25 cellular contexts compared by ENCODE assay signal in genomic region chr1:97088386-97088785, GRCh38.
"Had no signal": no experiment of that assay in that cellular context is flagged by ENCODE, and none has a peak within 500 bp of the region (broad histone marks: within the 10 kb centered on the region; RNA-seq: fewer than 3 reads in every experiment).

No MANE protein-coding gene starts in this region.

- H3K36me3 ChIP-seq: adrenal gland, breast epithelium, SJSA1 had no signal

- H3K9me3 ChIP-seq: adrenal gland, breast epithelium, SJSA1 had no signal

- H3K4me3 Mint-ChIP-seq: activated CD8-positive, alpha-beta T cell treated with anti-CD3 and anti-CD28 coated beads, Interleukin-2, amount 10 ng/mL, durations not matched to agents 7 days and 5 days; activated naive CD8-positive, alpha-beta T cell treated with anti-CD3 and anti-CD28 coated beads, Interleukin-2, amount 10 ng/mL, durations not matched to agents 7 days and 5 days; T-helper 2 cell treated with Interferon-gamma antibody and Interleukin-4, amounts not matched to agents 5 μg/mL and 100 μg/mL, for 36 hours had no signal

- ATAC-seq: activated CD4-positive, CD25-positive, alpha-beta regulatory T cell treated with anti-CD3 and anti-CD28 coated beads, Interleukin-2, amount 50 U/mL, for 24 hours; activated CD8-positive, alpha-beta T cell treated with anti-CD3 and anti-CD28 coated beads, Interleukin-2, amount 10 ng/mL, durations not matched to agents 7 days and 5 days; SK-N-SH treated with all-trans-retinoic acid at 6 μM for 48 hours had no signal

- H3K4me1 Mint-ChIP-seq: activated naive CD8-positive, alpha-beta T cell treated with anti-CD3 and anti-CD28 coated beads, Interleukin-2, amount 10 ng/mL, durations not matched to agents 7 days and 5 days had no signal

- H3K9me3 Mint-ChIP-seq: T-helper 2 cell treated with Interferon-gamma antibody and Interleukin-4, amounts not matched to agents 5 μg/mL and 100 μg/mL, for 36 hours had no signal

- H3K27ac Mint-ChIP-seq: activated CD8-positive, alpha-beta T cell treated with anti-CD3 and anti-CD28 coated beads, Interleukin-2, amount 10 ng/mL, durations not matched to agents 7 days and 5 days; activated naive CD8-positive, alpha-beta T cell treated with anti-CD3 and anti-CD28 coated beads, Interleukin-2, amount 10 ng/mL, durations not matched to agents 7 days and 5 days; T-helper 2 cell treated with Interferon-gamma antibody and Interleukin-4, amounts not matched to agents 5 μg/mL and 100 μg/mL, for 36 hours had no signal

- FAIRE-seq: RCC 7860 had no signal

- H3K27me3 Mint-ChIP-seq: activated naive CD8-positive, alpha-beta T cell treated with anti-CD3 and anti-CD28 coated beads, Interleukin-2, amount 10 ng/mL, durations not matched to agents 7 days and 5 days had no signal

- H3K27me3 ChIP-seq: adrenal gland, breast epithelium, SJSA1 had no signal

- H3K4me3 ChIP-seq: adrenal gland, breast epithelium, SJSA1 had no signal

- DNase-seq: activated CD4-positive, alpha-beta T cell treated with anti-CD3 and anti-CD28 coated beads for 4 hours; activated CD8-positive, alpha-beta memory T cell treated with anti-CD3 and anti-CD28 coated beads, Interleukin-2, amount 50 U/mL, for 48 hours; activated CD8-positive, alpha-beta T cell treated with anti-CD3 and anti-CD28 coated beads, Interleukin-2, amount 10 ng/mL, durations not matched to agents 7 days and 5 days; activated naive CD4-positive, alpha-beta T cell treated with anti-CD3 and anti-CD28 coated beads, Interleukin-2, amount 50 U/mL, for 16 hours; activated naive CD8-positive, alpha-beta T cell treated with anti-CD3 and anti-CD28 coated beads, Interleukin-2, amount 10 ng/mL, durations not matched to agents 7 days and 5 days; activated T-cell treated with anti-CD3 and anti-CD28 coated beads, Interleukin-2, amount 50 U/mL, for 1 hour; adrenal gland; anterior cingulate cortex; caudate nucleus; NCI-H1048; NCI-H1417; NCI-H1930; NCI-H345; NCI-H510A; NCI-H526 treated with DMSO at 0.1 percent for 48 hours; NCI-H82; NK-92 treated with Interleukin-12 subunit alpha and Interleukin-12 subunit beta, amount 100 ng/mL, for 24 hours; SHP77; SW 1271 had no signal

- H3K27ac ChIP-seq: adrenal gland, breast epithelium, SJSA1 had no signal

- H3K36me3 Mint-ChIP-seq: activated naive CD8-positive, alpha-beta T cell treated with anti-CD3 and anti-CD28 coated beads, Interleukin-2, amount 10 ng/mL, durations not matched to agents 7 days and 5 days had no signal

- H3K4me1 ChIP-seq: adrenal gland, breast epithelium had no signal
